In the genomic region with DNA sequence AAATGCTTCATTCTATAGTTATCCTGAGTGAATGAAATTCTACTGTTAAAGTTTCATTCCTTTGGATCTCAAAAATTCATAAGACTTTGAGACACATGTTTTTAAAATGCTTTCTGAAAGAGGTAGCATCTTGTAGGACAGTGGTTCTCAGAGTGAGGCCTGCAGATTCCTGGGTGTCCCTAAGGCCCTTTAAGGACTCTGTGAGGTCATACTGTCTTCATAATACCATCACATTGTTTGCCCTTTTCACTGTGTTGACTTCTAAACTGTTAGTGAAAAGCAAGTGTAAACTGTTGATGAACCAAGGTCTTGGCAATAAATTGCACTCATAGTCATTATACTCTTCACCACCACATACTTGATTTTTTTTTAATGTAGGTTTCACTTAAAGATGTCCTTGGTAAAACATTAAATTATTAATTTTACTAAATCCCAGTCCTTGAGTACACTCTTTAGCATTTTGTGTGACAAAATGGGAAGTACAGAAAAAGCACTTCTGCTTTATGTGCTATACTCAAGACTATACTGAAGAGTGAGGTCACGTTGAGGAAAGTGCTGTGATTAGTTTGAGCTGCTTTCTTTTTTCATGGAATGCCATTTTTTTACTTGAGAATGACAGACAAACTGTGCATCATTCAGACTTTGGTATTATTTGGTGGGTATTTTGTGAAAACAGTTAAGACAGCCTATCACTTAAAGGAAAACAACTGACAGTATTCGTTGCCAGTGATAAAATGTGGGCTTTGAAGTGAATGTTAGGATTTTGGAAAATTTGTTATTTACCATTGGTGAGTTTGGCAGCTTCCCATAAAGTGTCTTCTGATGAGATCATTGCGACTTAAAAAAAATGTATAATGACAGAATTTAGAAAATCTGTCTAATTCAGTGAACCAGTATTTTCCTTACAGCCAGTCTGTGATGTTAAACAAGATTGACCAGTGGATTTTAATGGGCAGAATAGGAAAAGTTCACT, we compare ENCODE assay signal across 1 cellular context.
TF ChIP-seq lines count a peak whose summit lies in the region.

No MANE protein-coding gene starts in this region.

TF ChIP-seq in H1, 55 proteins besides CTCF, POLR2A, EP300 and RAD21:
- no peak for TF ChIP-seq POU5F1 (IDR thresholded peaks at IDR 0.05; ENCODE audit: low read depth, low read length)
- TF ChIP-seq RNF2 (IDR thresholded peaks at IDR 0.05; ENCODE audit: borderline replicate concordance, low read depth, low read length, missing control alignments, poor library complexity, severe bottlenecking): no peak
- TF ChIP-seq TAF1 (IDR thresholded peaks at IDR 0.05; ENCODE audit: low read depth, low read length): no peak
- TF ChIP-seq SP2 (IDR thresholded peaks at IDR 0.05; ENCODE audit: low read length): no peak
- no peak for TF ChIP-seq HDAC2 (IDR thresholded peaks at IDR 0.05; ENCODE audit: borderline replicate concordance in 1 of 2, low read depth in 2 of 2, low read length in 2 of 2)
- TF ChIP-seq ASH2L (IDR thresholded peaks at IDR 0.05; ENCODE audit: low read length): no peak
- TF ChIP-seq POLR2AphosphoS5 (IDR thresholded peaks at IDR 0.05; ENCODE audit: low read depth, low read length): no peak
- no peak for TF ChIP-seq YY1 (IDR thresholded peaks at IDR 0.05; ENCODE audit: low read depth, low read length)
- no peak for TF ChIP-seq TAF7 (optimal IDR thresholded peaks at IDR 0.05; ENCODE audit: borderline replicate concordance, low read depth, low read length)
